Comparison of ENCODE assay signal across 9 cellular contexts in the genomic region with DNA sequence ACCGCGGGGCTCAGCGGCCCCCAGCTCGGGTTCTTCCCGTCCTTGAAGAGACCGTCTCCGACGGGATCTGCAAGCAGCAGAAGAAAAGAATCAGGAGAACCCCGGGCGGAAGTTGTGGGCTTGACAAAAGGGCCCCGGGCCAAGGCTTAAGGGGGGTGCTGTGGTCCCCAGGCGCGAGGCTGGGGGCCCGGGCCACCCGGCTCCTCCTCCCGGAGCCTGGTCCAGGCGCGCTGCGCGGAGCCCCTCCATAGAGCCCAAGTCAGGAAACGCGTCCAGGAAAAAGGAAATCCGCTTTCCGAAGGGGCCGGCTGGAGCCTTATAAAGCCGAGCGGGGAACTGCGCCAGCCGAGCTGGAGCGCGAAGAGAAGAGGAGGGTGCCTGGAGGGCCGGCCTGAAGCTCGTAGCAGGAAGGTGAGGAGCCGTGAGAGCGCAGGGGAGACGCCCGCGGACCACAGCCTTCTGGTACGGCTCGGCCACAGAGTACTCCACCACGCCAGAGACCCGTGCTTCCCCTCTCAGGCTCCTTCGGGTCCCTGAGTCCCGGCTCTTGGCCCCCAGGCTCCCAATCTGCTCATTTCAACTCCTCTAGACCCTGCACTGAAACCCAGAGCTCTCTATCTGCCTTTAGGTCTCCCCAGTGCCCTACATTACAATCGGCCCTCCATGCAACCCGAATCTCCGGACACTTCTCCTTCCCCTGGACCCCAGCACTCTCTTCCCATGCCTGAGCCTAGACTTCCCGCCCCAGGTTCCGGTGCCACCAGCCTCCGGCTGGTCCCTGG. TPM values are rescaled to one million over a fixed set of nuclear protein-coding genes. Genes with fewer than 3 reads are reported as not detected.
DNase-seq lines count a peak whose midpoint lies in the region; ATAC-seq and TF ChIP-seq lines count a peak whose summit lies in the region.
"Had no signal": no experiment of that assay in that cellular context is flagged by ENCODE, and none has a peak within 500 bp of the region (broad histone marks: within the 10 kb centered on the region; RNA-seq: fewer than 3 reads in every experiment).

No MANE protein-coding gene starts in this region.

- TF ChIP-seq POLR2A in gastroesophageal sphincter (IDR thresholded peaks at IDR 0.05) = no peak

- H3K4me3 ChIP-seq in gastroesophageal sphincter = peak overlapping the region in 1 of 2 donors; percentile 14

- peaks cover 28% of the 10 kb centered on the region for H3K4me1 Mint-ChIP-seq in activated CD4-positive, alpha-beta memory T cell treated with anti-CD3 and anti-CD28 coated beads for 36 hours (ENCODE audit: low read depth)
- H3K4me1 Mint-ChIP-seq in activated CD4-positive, alpha-beta memory T cell treated with anti-CD3 and anti-CD28 coated beads, Interleukin-2, amount 10 ng/mL, durations not matched to agents 7 days and 5 days = peaks cover 19% of the 10 kb centered on the region
- peaks cover 33% of the 10 kb centered on the region for H3K4me1 Mint-ChIP-seq in stimulated activated memory B cell treated with anti-CD40 and anti-IgM and Interleukin-4, amounts not matched to agents 10 μg/mL and 1 μg/mL and 100 μg/mL, for 72 hours

- CTCF ChIA-PET in activated CD4-positive, alpha-beta memory T cell treated with anti-CD3 and anti-CD28 coated beads for 36 hours (lab: Charles Lee) = interaction anchor here (1.0 to 6.1 kb wide), 4 partner anchors 10 to 92 kb away, joined by 3 to 111 read pairs (median 5); partner anchors contain the start of gene CRYBA2
- CTCF ChIA-PET in activated CD4-positive, alpha-beta memory T cell treated with anti-CD3 and anti-CD28 coated beads, Interleukin-2, amount 10 ng/mL, durations not matched to agents 7 days and 5 days (lab: Charles Lee) = interaction anchor here (2.4 kb wide), 1 partner anchor 11 kb away, joined by 8 read pairs; no protein-coding TSS in a partner anchor

- peak; percentile 17 to 28 for ATAC-seq in left cardiac atrium
- ATAC-seq in stimulated activated memory B cell treated with anti-CD40 and anti-IgM and Interleukin-4, amounts not matched to agents 10 μg/mL and 1 μg/mL and 100 μg/mL, for 72 hours = no peak
- ATAC-seq in GM21723 (IDR thresholded peaks at IDR 0.05; ENCODE audit: unreplicated experiment) = no peak
- no peak for ATAC-seq in gastroesophageal sphincter

- no peak for TF ChIP-seq EP300 in gastroesophageal sphincter (IDR thresholded peaks at IDR 0.05)

- H3K27me3 ChIP-seq in gastroesophageal sphincter = peaks cover 100% of the 10 kb centered on the region

- no peaks in the 10 kb centered on the region for H3K9me3 Mint-ChIP-seq in activated CD4-positive, alpha-beta memory T cell treated with anti-CD3 and anti-CD28 coated beads for 36 hours
- no peaks in the 10 kb centered on the region for H3K9me3 Mint-ChIP-seq in activated CD4-positive, alpha-beta memory T cell treated with anti-CD3 and anti-CD28 coated beads, Interleukin-2, amount 10 ng/mL, durations not matched to agents 7 days and 5 days
- H3K9me3 Mint-ChIP-seq in stimulated activated memory B cell treated with anti-CD40 and anti-IgM and Interleukin-4, amounts not matched to agents 10 μg/mL and 1 μg/mL and 100 μg/mL, for 72 hours = no peaks in the 10 kb centered on the region

- DNase-seq in activated CD4-positive, alpha-beta memory T cell treated with anti-CD3 and anti-CD28 coated beads for 36 hours = no peak
- no peak for DNase-seq in activated CD4-positive, alpha-beta memory T cell treated with anti-CD3 and anti-CD28 coated beads, Interleukin-2, amount 10 ng/mL, durations not matched to agents 7 days and 5 days
- peak; percentile 39 for DNase-seq in NCI-H526 treated with DMSO at 0.1 percent for 48 hours (lab: John Stamatoyannopoulos, UW)
- DNase-seq in left cardiac atrium = peak; percentile 71
- no peak for DNase-seq in iPS-NIHi7 (ENCODE audit: extremely low spot score)

- TF ChIP-seq CTCF in gastroesophageal sphincter (IDR thresholded peaks at IDR 0.05) = no peak

- no peaks in the 10 kb centered on the region for H3K36me3 ChIP-seq in gastroesophageal sphincter

- peaks cover 71% of the 10 kb centered on the region for H3K27me3 Mint-ChIP-seq in activated CD4-positive, alpha-beta memory T cell treated with anti-CD3 and anti-CD28 coated beads for 36 hours
- H3K27me3 Mint-ChIP-seq in activated CD4-positive, alpha-beta memory T cell treated with anti-CD3 and anti-CD28 coated beads, Interleukin-2, amount 10 ng/mL, durations not matched to agents 7 days and 5 days = peaks cover 81% of the 10 kb centered on the region
- peaks cover 97% of the 10 kb centered on the region for H3K27me3 Mint-ChIP-seq in stimulated activated memory B cell treated with anti-CD40 and anti-IgM and Interleukin-4, amounts not matched to agents 10 μg/mL and 1 μg/mL and 100 μg/mL, for 72 hours

- peaks cover 0 to 59% (median 25%) of the 10 kb centered on the region in 3 donors for H3K4me1 ChIP-seq in gastroesophageal sphincter

- H3K9me3 ChIP-seq in gastroesophageal sphincter = no peaks in the 10 kb centered on the region

- H3K27ac Mint-ChIP-seq in activated CD4-positive, alpha-beta memory T cell treated with anti-CD3 and anti-CD28 coated beads for 36 hours = no peak overlapping the region
- no peak overlapping the region for H3K27ac Mint-ChIP-seq in activated CD4-positive, alpha-beta memory T cell treated with anti-CD3 and anti-CD28 coated beads, Interleukin-2, amount 10 ng/mL, durations not matched to agents 7 days and 5 days
- no peak overlapping the region for H3K27ac Mint-ChIP-seq in stimulated activated memory B cell treated with anti-CD40 and anti-IgM and Interleukin-4, amounts not matched to agents 10 μg/mL and 1 μg/mL and 100 μg/mL, for 72 hours

- H3K4me3 Mint-ChIP-seq in activated CD4-positive, alpha-beta memory T cell treated with anti-CD3 and anti-CD28 coated beads for 36 hours = peak overlapping the region; percentile 16
- H3K4me3 Mint-ChIP-seq in activated CD4-positive, alpha-beta memory T cell treated with anti-CD3 and anti-CD28 coated beads, Interleukin-2, amount 10 ng/mL, durations not matched to agents 7 days and 5 days = no peak overlapping the region
- peak overlapping the region; percentile 12 for H3K4me3 Mint-ChIP-seq in stimulated activated memory B cell treated with anti-CD40 and anti-IgM and Interleukin-4, amounts not matched to agents 10 μg/mL and 1 μg/mL and 100 μg/mL, for 72 hours

- POLR2A ChIA-PET in activated CD4-positive, alpha-beta memory T cell treated with anti-CD3 and anti-CD28 coated beads for 36 hours (lab: Charles Lee) = no interaction called here
- POLR2A ChIA-PET in activated CD4-positive, alpha-beta memory T cell treated with anti-CD3 and anti-CD28 coated beads, Interleukin-2, amount 10 ng/mL, durations not matched to agents 7 days and 5 days (lab: Charles Lee) = no interaction called here

- H3K36me3 Mint-ChIP-seq in activated CD4-positive, alpha-beta memory T cell treated with anti-CD3 and anti-CD28 coated beads for 36 hours = no peaks in the 10 kb centered on the region
- peaks cover 4% of the 10 kb centered on the region for H3K36me3 Mint-ChIP-seq in activated CD4-positive, alpha-beta memory T cell treated with anti-CD3 and anti-CD28 coated beads, Interleukin-2, amount 10 ng/mL, durations not matched to agents 7 days and 5 days (ENCODE audit: low read depth)
- no peaks in the 10 kb centered on the region for H3K36me3 Mint-ChIP-seq in stimulated activated memory B cell treated with anti-CD40 and anti-IgM and Interleukin-4, amounts not matched to agents 10 μg/mL and 1 μg/mL and 100 μg/mL, for 72 hours

- WGBS in gastroesophageal sphincter (ENCODE audit: low coverage in 1 of 2), 2 donors = 0% methylated on average over 12 of the region's 50 CpGs; no CpG with 5 or more reads in 1 of the 2 donors

- intact Hi-C loops in activated CD4-positive, alpha-beta memory T cell treated with anti-CD3 and anti-CD28 coated beads for 36 hours (cut with micrococcal nuclease) = loop anchor here (5.0 kb wide), 2 partner anchors 73 to 107 kb away; no protein-coding TSS in a partner anchor
- intact Hi-C loops in left cardiac atrium (cut with DNase I) = no loop called here

- H3K27ac ChIP-seq in gastroesophageal sphincter = no peak overlapping the region

RNA-seq across cellular contexts. Expression of gene FEV, which starts 0.6 kb away (rescaled TPM):
- not detected for total RNA-seq in activated CD4-positive, alpha-beta memory T cell treated with anti-CD3 and anti-CD28 coated beads for 36 hours
- not detected for total RNA-seq in activated CD4-positive, alpha-beta memory T cell treated with anti-CD3 and anti-CD28 coated beads, Interleukin-2, amount 10 ng/mL, durations not matched to agents 7 days and 5 days
- total RNA-seq in left cardiac atrium (not detected), gastroesophageal sphincter (not detected)
- total RNA-seq: SK-MEL-5 had no signal

RNA-seq across cellular contexts. Expression of gene CRYBA2, which starts 8.8 kb away (rescaled TPM):
- not detected for total RNA-seq in activated CD4-positive, alpha-beta memory T cell treated with anti-CD3 and anti-CD28 coated beads for 36 hours
- total RNA-seq in activated CD4-positive, alpha-beta memory T cell treated with anti-CD3 and anti-CD28 coated beads, Interleukin-2, amount 10 ng/mL, durations not matched to agents 7 days and 5 days = not detected
- total RNA-seq in left cardiac atrium (not detected), gastroesophageal sphincter (not detected)
- total RNA-seq: SK-MEL-5 had no signal

RNA-seq across cellular contexts. Expression of gene CDK5R2, which starts 25.0 kb away (rescaled TPM):
- total RNA-seq in activated CD4-positive, alpha-beta memory T cell treated with anti-CD3 and anti-CD28 coated beads for 36 hours = not detected
- total RNA-seq in activated CD4-positive, alpha-beta memory T cell treated with anti-CD3 and anti-CD28 coated beads, Interleukin-2, amount 10 ng/mL, durations not matched to agents 7 days and 5 days = not detected
- not detected for total RNA-seq in left cardiac atrium
- total RNA-seq in gastroesophageal sphincter = under 1 TPM in 2 of 4 donors, not detected in 2; 0.27 to 0.35 TPM

RNA-seq across cellular contexts. Expression of gene CFAP65, which starts 56.9 kb away (rescaled TPM):
- not detected for total RNA-seq in activated CD4-positive, alpha-beta memory T cell treated with anti-CD3 and anti-CD28 coated beads for 36 hours
- total RNA-seq in activated CD4-positive, alpha-beta memory T cell treated with anti-CD3 and anti-CD28 coated beads, Interleukin-2, amount 10 ng/mL, durations not matched to agents 7 days and 5 days = not detected
- not detected for total RNA-seq in left cardiac atrium
- total RNA-seq in gastroesophageal sphincter = not detected

Comparison
In these comparisons a context has a peak if more than half of its experiments do, and no peak if none do; other contexts are left out.
1. DNase-seq: peak in NCI-H526 treated with DMSO at 0.1 percent for 48 hours (single experiment) and left cardiac atrium (single experiment); none in activated CD4-positive, alpha-beta memory T cell treated with anti-CD3 and anti-CD28 coated beads for 36 hours (single experiment), activated CD4-positive, alpha-beta memory T cell treated with anti-CD3 and anti-CD28 coated beads, Interleukin-2, amount 10 ng/mL, durations not matched to agents 7 days and 5 days (single experiment) and iPS-NIHi7 (single experiment).
2. ATAC-seq: peak in left cardiac atrium (2 of 2); none in stimulated activated memory B cell treated with anti-CD40 and anti-IgM and Interleukin-4, amounts not matched to agents 10 μg/mL and 1 μg/mL and 100 μg/mL, for 72 hours (single experiment), GM21723 (single experiment) and gastroesophageal sphincter (single experiment).